In the genomic region with DNA sequence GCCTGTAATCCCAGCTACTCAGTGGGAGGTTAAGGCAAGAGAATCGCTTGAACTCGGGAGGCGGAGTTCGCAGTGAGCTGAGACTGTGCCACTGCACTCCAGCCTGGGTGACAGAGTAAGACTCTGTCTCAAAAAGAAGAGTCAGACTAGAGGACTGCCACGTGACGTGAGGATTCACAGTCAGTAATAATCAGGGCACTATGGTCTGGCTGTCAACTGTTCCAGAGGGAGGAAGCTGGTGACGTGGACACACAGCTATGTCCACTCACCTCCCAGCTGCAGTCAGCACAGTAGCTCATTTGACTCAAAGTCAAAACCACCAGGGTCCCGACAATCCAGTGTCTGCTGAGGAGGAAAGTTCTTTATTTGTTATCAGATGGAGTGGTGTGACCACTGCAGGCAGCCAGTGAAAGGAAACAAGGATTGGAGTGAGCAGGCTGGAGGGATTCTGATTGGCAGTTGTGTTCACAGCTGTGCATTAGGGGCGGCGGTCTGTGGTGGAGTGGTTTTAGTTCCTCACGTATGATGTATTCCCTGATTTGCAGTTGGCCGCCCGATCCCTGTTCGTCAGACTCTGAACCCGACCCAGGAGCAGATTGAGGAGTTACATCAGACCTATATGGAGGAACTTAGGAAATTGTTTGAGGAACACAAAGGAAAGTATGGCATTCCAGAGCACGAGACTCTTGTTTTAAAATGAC, we compare ENCODE assay signal across 8 cellular contexts. TPM values are rescaled to one million over a fixed set of nuclear protein-coding genes. Genes with fewer than 3 reads are reported as not detected.
DNase-seq lines count a peak whose midpoint lies in the region; ATAC-seq, FAIRE-seq and TF ChIP-seq lines count a peak whose summit lies in the region.

No MANE protein-coding gene starts in this region.

- no peaks in the 10 kb centered on the region for H3K79me2 ChIP-seq in endothelial cell of umbilical vein (ENCODE audit: control insufficient read depth, insufficient read depth, low read length)

- H3K4me2 ChIP-seq in endothelial cell of umbilical vein (ENCODE audit: insufficient read depth, low read length) = peak overlapping the region; percentile 61

- H3K9me3 Mint-ChIP-seq in activated naive CD4-positive, alpha-beta T cell treated with anti-CD3 and anti-CD28 coated beads, Interleukin-2, amount 50 U/mL, for 72 hours = no peaks in the 10 kb centered on the region

- CTCF ChIA-PET in endothelial cell of umbilical vein (lab: Charles Lee) = interaction anchor here (0.7 to 8.9 kb wide), 29 partner anchors 10 to 391 kb away, joined by 3 to 195 read pairs (median 5); a partner anchor contains a TSS

- no peak for TF ChIP-seq CTCF in RWPE2 (IDR thresholded peaks at IDR 0.05; ENCODE audit: poor library complexity, severe bottlenecking)
- no peak for TF ChIP-seq CTCF in endothelial cell of umbilical vein (IDR thresholded peaks at IDR 0.05; ENCODE audit: extremely low read depth in 1 of 2, insufficient read depth in 1 of 2, low read depth in 1 of 2, low read length in 2 of 2)

- intact Hi-C loops in endothelial cell of umbilical vein (cut with micrococcal nuclease) = loop anchor here (1.0 to 10.0 kb wide), 5 partner anchors 34 to 985 kb away; no protein-coding TSS in a partner anchor

- peak overlapping the region; percentile 74 for H3K9ac ChIP-seq in endothelial cell of umbilical vein (replicated peaks; ENCODE audit: extremely low read depth, insufficient read depth, low read length)

- peak; percentile 23 for TF ChIP-seq POLR2A in endothelial cell of umbilical vein (IDR thresholded peaks at IDR 0.05; ENCODE audit: low read depth, low read length)

- no peak overlapping the region for H3K27ac Mint-ChIP-seq in activated naive CD4-positive, alpha-beta T cell treated with anti-CD3 and anti-CD28 coated beads, Interleukin-2, amount 50 U/mL, for 72 hours

- no peak for DNase-seq in activated naive CD4-positive, alpha-beta T cell treated with anti-CD3 and anti-CD28 coated beads, Interleukin-2, amount 50 U/mL, for 72 hours (ENCODE audit: low spot score in 2 of 2)
- no peak for DNase-seq in activated naive CD4-positive, alpha-beta T cell treated with Interleukin-2 at 50 U/mL for 16 hours
- DNase-seq in RWPE2 (ENCODE audit: low spot score) (no peak), endothelial cell of umbilical vein (ENCODE audit: low read depth, low spot score) (peak; percentile 95), middle frontal gyrus (ENCODE audit: extremely low spot score, low spot score) (peak; percentile 32), NK-92 (lab: John Stamatoyannopoulos, UW; ENCODE audit: unreplicated experiment) (no peak)

- no peaks in the 10 kb centered on the region for H3K36me3 Mint-ChIP-seq in activated naive CD4-positive, alpha-beta T cell treated with anti-CD3 and anti-CD28 coated beads, Interleukin-2, amount 50 U/mL, for 72 hours

- peak; percentile 29 to 55 for ATAC-seq in activated naive CD4-positive, alpha-beta T cell treated with anti-CD3 and anti-CD28 coated beads, Interleukin-2, amount 50 U/mL, for 72 hours
- peak; percentile 68 for ATAC-seq in HG03139 (IDR thresholded peaks at IDR 0.05; ENCODE audit: unreplicated experiment)
- peak; percentile 38; the same call in 2 of the 3 replicates for ATAC-seq in RWPE2 (ENCODE audit: low read depth)
- ATAC-seq in GM18873 (IDR thresholded peaks at IDR 0.05; ENCODE audit: low FRiP score, unreplicated experiment) = no peak

- H3K27me3 ChIP-seq in RWPE2 (ENCODE audit: insufficient read depth, poor library complexity, severe bottlenecking) (no peaks in the 10 kb centered on the region), endothelial cell of umbilical vein (ENCODE audit: control insufficient read depth in 2 of 2, insufficient read depth in 2 of 2, low read length in 2 of 2) (no peaks in the 10 kb centered on the region)

- H3K4me3 ChIP-seq in RWPE2 (ENCODE audit: severe bottlenecking) = no peak overlapping the region
- H3K4me3 ChIP-seq in endothelial cell of umbilical vein (replicated peaks in 1 of 3; ENCODE audit: insufficient read depth in 1 of 3, low read depth in 1 of 3, low read length in 3 of 3) = peak overlapping the region in 1 of 3 experiments; percentile 12

- peak; percentile 100 for FAIRE-seq in endothelial cell of umbilical vein (lab: Jason Lieb, UNC)

- no peaks in the 10 kb centered on the region for H4K20me1 ChIP-seq in endothelial cell of umbilical vein (replicated peaks; ENCODE audit: control insufficient read depth, extremely low read depth, insufficient read depth, low read length)

- H3K9me3 ChIP-seq in RWPE2 (ENCODE audit: severe bottlenecking) (no peaks in the 10 kb centered on the region), endothelial cell of umbilical vein (replicated peaks; ENCODE audit: control insufficient read depth, insufficient read depth, low read length) (no peaks in the 10 kb centered on the region)

- POLR2A ChIA-PET in endothelial cell of umbilical vein (lab: Charles Lee) = interaction anchor here (0.5 to 1.0 kb wide), 4 partner anchors 151 to 193 kb away, joined by 3 read pairs; no protein-coding TSS in a partner anchor

- no peaks in the 10 kb centered on the region for H3K9me1 ChIP-seq in endothelial cell of umbilical vein (replicated peaks; ENCODE audit: control insufficient read depth, extremely low read depth, insufficient read depth, low read length)

- H3K4me1 ChIP-seq in RWPE2 (ENCODE audit: insufficient read depth, poor library complexity, severe bottlenecking) = peaks cover 10% of the 10 kb centered on the region
- H3K4me1 ChIP-seq in endothelial cell of umbilical vein (ENCODE audit: control insufficient read depth, extremely low read depth, insufficient read depth, low read length) = peaks cover 20% of the 10 kb centered on the region

- no TSS peak for BruUV-seq in endothelial cell of umbilical vein (replicated peaks; lab: Mats Ljungman, UMichigan)

- peak overlapping the region; percentile 33 for H2AFZ ChIP-seq in endothelial cell of umbilical vein (ENCODE audit: low read depth, low read length)

- dilution Hi-C loops in endothelial cell of umbilical vein (cut with MboI; ENCODE audit: extremely low pct_ligation_motif_present, low sequenced_read_pairs) = no loop called here

- no peak overlapping the region for H3K27ac ChIP-seq in RWPE2 (ENCODE audit: poor library complexity, severe bottlenecking)
- H3K27ac ChIP-seq in endothelial cell of umbilical vein (ENCODE audit: insufficient read depth, low read depth, low read length) = peak overlapping the region; percentile 91

- no peaks in the 10 kb centered on the region for H3K36me3 ChIP-seq in RWPE2 (ENCODE audit: low read depth)
- no peaks in the 10 kb centered on the region for H3K36me3 ChIP-seq in endothelial cell of umbilical vein (ENCODE audit: control insufficient read depth in 2 of 2, extremely low read depth in 1 of 2, insufficient read depth in 2 of 2, low read length in 2 of 2)

TF ChIP-seq in endothelial cell of umbilical vein, 7 proteins besides CTCF, POLR2A, EP300 and RAD21:
- TF ChIP-seq, protein P1, sequence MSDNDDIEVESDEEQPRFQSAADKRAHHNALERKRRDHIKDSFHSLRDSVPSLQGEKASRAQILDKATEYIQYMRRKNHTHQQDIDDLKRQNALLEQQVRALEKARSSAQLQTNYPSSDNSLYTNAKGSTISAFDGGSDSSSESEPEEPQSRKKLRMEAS (IDR thresholded peaks at IDR 0.05; ENCODE audit: insufficient read depth, insufficient read length) = peak; percentile 53
- TF ChIP-seq GATA2 (IDR thresholded peaks at IDR 0.05; ENCODE audit: insufficient read depth, insufficient read length, low read depth, low read length) = peak; percentile 81
- peak; percentile 77 for TF ChIP-seq JUN (IDR thresholded peaks at IDR 0.05; ENCODE audit: borderline replicate concordance, insufficient read depth, insufficient read length, low read depth)
- no peak for TF ChIP-seq MYC (IDR thresholded peaks at IDR 0.05; ENCODE audit: low read depth, low read length)
- TF ChIP-seq POLR2AphosphoS5 (IDR thresholded peaks at IDR 0.05; ENCODE audit: insufficient read depth, low read depth, low read length) = peak; percentile 55
- TF ChIP-seq EZH2 (IDR thresholded peaks at IDR 0.05; ENCODE audit: borderline replicate concordance, low read depth, low read length, severe bottlenecking) = no peak
- peak; percentile 51 for TF ChIP-seq FOS (IDR thresholded peaks at IDR 0.05; ENCODE audit: borderline replicate concordance, insufficient read depth, low read length)
TF ChIP-seq in endothelial cell of umbilical vein: peak in this region for 5.

RNA-seq across cellular contexts. Expression of a gene that starts 37.9 kb away (rescaled TPM):
- not detected for total RNA-seq in activated naive CD4-positive, alpha-beta T cell treated with anti-CD3 and anti-CD28 coated beads, Interleukin-2, amount 50 U/mL, for 72 hours
- not detected in 2 replicates for total RNA-seq in endothelial cell of umbilical vein
- polyA plus RNA-seq in endothelial cell of umbilical vein = not detected in 2 replicates
- polyA plus RNA-seq in endothelial cell of umbilical vein (2011; cell fraction: cytosol; rRNA removed) = not detected in 2 replicates
- not detected in 2 replicates for polyA plus RNA-seq in endothelial cell of umbilical vein (2011; cell fraction: nucleus; rRNA removed)
- polyA plus RNA-seq in endothelial cell of umbilical vein (2012) = not detected in 2 replicates
- polyA minus RNA-seq in endothelial cell of umbilical vein = not detected in 2 replicates
- not detected for polyA minus RNA-seq in endothelial cell of umbilical vein (2011; cell fraction: cytosol; rRNA and poly(A)+ RNA removed)
- polyA minus RNA-seq in endothelial cell of umbilical vein (2011; cell fraction: nucleus; rRNA and poly(A)+ RNA removed) = not detected in 2 replicates

RNA-seq across cellular contexts. Expression of a gene that starts 53.4 kb away (rescaled TPM):
- 10 to 100 TPM; 30.8 to 39.5 TPM for total RNA-seq in activated naive CD4-positive, alpha-beta T cell treated with anti-CD3 and anti-CD28 coated beads, Interleukin-2, amount 50 U/mL, for 72 hours
- total RNA-seq in endothelial cell of umbilical vein = 27.2 and 29.4 TPM in 2 replicates
- 11.8 and 12.7 TPM in 2 replicates for polyA plus RNA-seq in endothelial cell of umbilical vein
- 23.0 and 26.3 TPM in 2 replicates for polyA plus RNA-seq in endothelial cell of umbilical vein (2011; cell fraction: cytosol; rRNA removed)
- 18.2 and 22.5 TPM in 2 replicates for polyA plus RNA-seq in endothelial cell of umbilical vein (2011; cell fraction: nucleus; rRNA removed)
- 28.8 and 48.4 TPM in 2 replicates for polyA plus RNA-seq in endothelial cell of umbilical vein (2012)
- 15.9 and 18.2 TPM in 2 replicates for polyA minus RNA-seq in endothelial cell of umbilical vein
- 13.1 TPM for polyA minus RNA-seq in endothelial cell of umbilical vein (2011; cell fraction: cytosol; rRNA and poly(A)+ RNA removed)
- 16.2 and 26.4 TPM in 2 replicates for polyA minus RNA-seq in endothelial cell of umbilical vein (2011; cell fraction: nucleus; rRNA and poly(A)+ RNA removed)

Comparison
In these comparisons a context has a peak if more than half of its experiments do, and no peak if none do; other contexts are left out.
1. DNase-seq: peak in endothelial cell of umbilical vein (single experiment) and middle frontal gyrus (single experiment); none in activated naive CD4-positive, alpha-beta T cell treated with anti-CD3 and anti-CD28 coated beads, Interleukin-2, amount 50 U/mL, for 72 hours (0 of 2), activated naive CD4-positive, alpha-beta T cell treated with Interleukin-2 at 50 U/mL for 16 hours (single experiment), RWPE2 (single experiment) and NK-92 (single experiment).